23 cellular contexts compared by ENCODE assay signal in genomic region chr2:31940920-31941319, GRCh38.
"Had no signal": no experiment of that assay in that cellular context is flagged by ENCODE, and none has a peak within 500 bp of the region (broad histone marks: within the 10 kb centered on the region; RNA-seq: fewer than 3 reads in every experiment).

No MANE protein-coding gene starts in this region.

- H3K4me3 ChIP-seq: cardiac muscle cell, colonic mucosa, heart right ventricle, lung, spleen, testis, transverse colon had no signal

- FAIRE-seq: urothelium cell line had no signal

- H3K27ac ChIP-seq: cardiac muscle cell, colonic mucosa, heart right ventricle, spleen, testis, transverse colon had no signal

- H3K27me3 ChIP-seq: cardiac muscle cell, colonic mucosa, heart right ventricle, spleen, testis, transverse colon had no signal

- H3K9me3 ChIP-seq: colonic mucosa, heart right ventricle, spleen, testis, transverse colon had no signal

- H3K36me3 ChIP-seq: colonic mucosa had no signal

- DNase-seq: activated CD4-positive, alpha-beta T cell treated with anti-CD3 and anti-CD28 coated beads for 1 hour; activated CD8-positive, alpha-beta memory T cell treated with anti-CD3 and anti-CD28 coated beads, Interleukin-2, amount 10 ng/mL, durations not matched to agents 7 days and 5 days; activated CD8-positive, alpha-beta T cell treated with anti-CD3 and anti-CD28 coated beads, Interleukin-2, amount 10 ng/mL, durations not matched to agents 7 days and 5 days; activated naive CD4-positive, alpha-beta T cell; activated T-cell treated with anti-CD3 and anti-CD28 coated beads, Interleukin-2, amount 50 U/mL, for 48 hours; anterior cingulate cortex; cerebellar nuclear complex; colonic mucosa; effector memory CD4-positive, alpha-beta T cell; foreskin fibroblast; heart right ventricle; kidney glomerular epithelial cell; posterior cingulate gyrus; right cardiac atrium; spleen; stimulated activated CD4-positive, alpha-beta T cell treated with anti-CD3 and anti-CD28 coated beads, Interleukin-2, amount 100 ng/mL, for 48 hours; stimulated activated naive CD8-positive, alpha-beta T cell treated with anti-CD3 and anti-CD28 coated beads, Interleukin-15, Interleukin-2, amounts not matched to agents 100 U/mL and 50 U/mL, for 24 hours; T-helper 2 cell; testis; transverse colon had no signal

- H3K4me1 ChIP-seq: colonic mucosa, transverse colon had no signal
